Comparison of ENCODE assay signal across 34 cellular contexts in the genomic region with DNA sequence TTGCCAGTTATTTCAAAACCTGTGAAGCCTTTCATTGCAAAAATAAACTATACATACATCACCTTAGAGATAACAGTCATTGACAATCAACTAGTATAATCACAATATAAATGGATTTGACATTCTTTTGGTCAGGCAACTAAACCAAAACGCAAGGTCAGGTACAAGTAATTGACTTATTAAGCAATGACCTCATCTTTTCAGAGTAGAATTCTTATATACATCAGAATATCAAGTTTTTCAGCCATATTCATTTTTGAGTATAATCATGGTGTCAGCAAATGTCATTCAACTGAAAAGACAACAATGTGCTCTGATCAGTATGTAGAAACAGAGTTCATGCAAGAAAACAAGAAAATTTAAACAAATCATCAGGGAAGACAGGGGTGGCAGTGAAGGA.
"Had no signal": no experiment of that assay in that cellular context is flagged by ENCODE, and none has a peak within 500 bp of the region (broad histone marks: within the 10 kb centered on the region; RNA-seq: fewer than 3 reads in every experiment).

No MANE protein-coding gene starts in this region.

- FAIRE-seq: kidney had no signal

- H3K4me3 ChIP-seq: ascending aorta, cardiac muscle cell, colonic mucosa, esophagus muscularis mucosa, heart left ventricle, ovary, skin epidermis, stomach, thyroid gland, upper lobe of left lung had no signal

- H3K4me1 ChIP-seq: ascending aorta, colonic mucosa, esophagus muscularis mucosa, foreskin keratinocyte, thyroid gland had no signal

- ATAC-seq: activated CD8-positive, alpha-beta memory T cell treated with anti-CD3 and anti-CD28 coated beads, Interleukin-2, amount 10 ng/mL, durations not matched to agents 7 days and 5 days; activated CD8-positive, alpha-beta T cell treated with anti-CD3 and anti-CD28 coated beads, Interleukin-2, amount 10 ng/mL, durations not matched to agents 7 days and 5 days; activated T-cell treated with anti-CD3 and anti-CD28 coated beads, Interleukin-2, amount 50 U/mL, for 72 hours; foreskin keratinocyte; heart left ventricle; left colon; sciatic nerve; stimulated activated memory B cell treated with anti-CD40 and anti-IgM and Interleukin-4, amounts not matched to agents 10 μg/mL and 1 μg/mL and 100 μg/mL, for 72 hours had no signal

- H3K9me3 ChIP-seq: ascending aorta, colonic mucosa, esophagus muscularis mucosa, ovary, stomach, thyroid gland, upper lobe of left lung had no signal

- H3K36me3 ChIP-seq: ascending aorta, cardiac muscle cell, colonic mucosa, esophagus muscularis mucosa, heart left ventricle, ovary, stomach, thyroid gland, upper lobe of left lung, WERI-Rb-1 had no signal

- H3K27me3 ChIP-seq: ascending aorta, cardiac muscle cell, colonic mucosa, esophagus muscularis mucosa, foreskin keratinocyte, heart left ventricle, ovary, stomach, thyroid gland, upper lobe of left lung had no signal

- DNase-seq: activated CD4-positive, alpha-beta T cell treated with anti-CD3 and anti-CD28 coated beads for 1 hour; activated CD4-positive, alpha-beta T cell treated with anti-CD3 and anti-CD28 coated beads, Interleukin-2, amount 10 ng/mL, durations not matched to agents 7 days and 5 days; activated CD8-positive, alpha-beta memory T cell treated with anti-CD3 and anti-CD28 coated beads, Interleukin-2, amount 10 ng/mL, durations not matched to agents 7 days and 5 days; activated CD8-positive, alpha-beta T cell treated with anti-CD3 and anti-CD28 coated beads, Interleukin-2, amount 10 ng/mL, durations not matched to agents 7 days and 5 days; activated effector memory CD4-positive, alpha-beta T cell treated with anti-CD3 and anti-CD28 coated beads, Interleukin-2, amount 50 U/mL, for 16 hours; activated naive CD4-positive, alpha-beta T cell treated with anti-CD3 and anti-CD28 coated beads for 36 hours; activated naive CD8-positive, alpha-beta T cell treated with anti-CD3 and anti-CD28 coated beads for 36 hours; activated T-cell treated with anti-CD3 and anti-CD28 coated beads for 4 hours; activated T-cell treated with anti-CD3 and anti-CD28 coated beads, Interleukin-2, amount 50 U/mL, for 72 hours; cerebellar nuclear complex; colonic mucosa; foreskin keratinocyte; heart left ventricle; hypothalamus; immature natural killer cell; kidney; left colon; mammary epithelial cell; nephron progenitor cell; ovary; stimulated activated CD4-positive, alpha-beta T cell treated with anti-CD3 and anti-CD28 coated beads, Interleukin-4, amount 100 ng/mL, for 24 hours; stimulated activated CD8-positive, alpha-beta memory T cell treated with anti-CD3 and anti-CD28 coated beads, Interleukin-4, amount 100 ng/mL, for 48 hours; stomach; T-helper 1 cell; T-helper 9 cell; thyroid gland; upper lobe of left lung; WERI-Rb-1 had no signal

- H3K27ac ChIP-seq: ascending aorta, cardiac muscle cell, colonic mucosa, esophagus muscularis mucosa, foreskin keratinocyte, ovary, skin epidermis, stomach, thyroid gland, upper lobe of left lung, WERI-Rb-1 had no signal
